8 cellular contexts compared by ENCODE assay signal in the genomic region with DNA sequence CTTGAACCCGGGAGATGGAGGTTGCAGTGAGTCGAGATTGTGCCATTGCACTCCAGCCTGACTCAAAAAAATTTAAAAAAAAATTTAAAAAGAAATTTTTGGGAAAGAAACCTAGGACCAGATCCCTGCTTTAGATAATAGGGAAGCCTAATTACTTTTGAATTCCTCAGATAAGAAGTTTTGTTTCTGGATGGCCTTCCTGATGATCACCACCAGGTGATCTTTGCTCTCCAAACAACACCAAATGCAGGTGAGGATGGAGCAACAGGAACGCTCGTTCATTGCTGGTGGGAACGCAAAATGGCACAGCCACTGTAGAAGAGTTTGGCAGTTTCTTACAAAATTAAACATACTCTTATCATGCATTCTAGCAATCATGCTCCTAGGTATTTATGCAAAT.
"Had no signal": no experiment of that assay in that cellular context is flagged by ENCODE, and none has a peak within 500 bp of the region (broad histone marks: within the 10 kb centered on the region; RNA-seq: fewer than 3 reads in every experiment).

No MANE protein-coding gene starts in this region.

- H2AFZ ChIP-seq: GM23248 had no signal

- ATAC-seq: HCT116, K562 had no signal

- H3K36me3 ChIP-seq: HAP-1 had no signal

- FAIRE-seq: K562 had no signal

- H3K4me1 ChIP-seq: HAP-1 had no signal

- DNase-seq: GM23248, GOT3, IMR-90, KG1 had no signal

- H3K4me3 ChIP-seq: GM23248, HAP-1, K562 had no signal

- H3K9ac ChIP-seq: GM23248 had no signal

- H3K27ac ChIP-seq: GM23248, HL-60 had no signal

- H3K9me3 ChIP-seq: HAP-1 had no signal
